Comparison of ENCODE assay signal across 25 cellular contexts in genomic region chr11:69982675-69983570, GRCh38.
DNase-seq lines count a peak whose midpoint lies in the region; ATAC-seq, FAIRE-seq and TF ChIP-seq lines count a peak whose summit lies in the region.
"Had no signal": no experiment of that assay in that cellular context is flagged by ENCODE, and none has a peak within 500 bp of the region (broad histone marks: within the 10 kb centered on the region; RNA-seq: fewer than 3 reads in every experiment).

No MANE protein-coding gene starts in this region.

- POLR2A ChIA-PET in IMR-90 (lab: Charles Lee; ENCODE audit: unreplicated experiment) (no interaction called here), K562 (lab: Yijun Ruan, JAX) (no interaction called here)

- H3K36me3 ChIP-seq in IMR-90 (ENCODE audit: control insufficient read depth, insufficient read depth, low read length) (no peaks in the 10 kb centered on the region), K562 (ENCODE audit: control insufficient read depth, insufficient read depth, low read length) (no peaks in the 10 kb centered on the region), liver (ENCODE audit: control insufficient read depth in 4 of 4, insufficient read depth in 3 of 4, low read depth in 1 of 4, low read length in 3 of 4) (no peaks in the 10 kb centered on the region), testis (ENCODE audit: low read depth, missing control alignments) (no peaks in the 10 kb centered on the region), lower lobe of right lung (no peaks in the 10 kb centered on the region), right atrium auricular region (no peaks in the 10 kb centered on the region)

- peak overlapping the region; percentile 80 for H3K18ac ChIP-seq in IMR-90 (ENCODE audit: low read depth, low read length)

- DNase-seq in Ammon's horn (ENCODE audit: low spot score) (peak; percentile 4), IMR-90 (no peak), K562 (ENCODE audit: extremely low read depth in 1 of 4, low spot score in 3 of 4) (peak in 3 of 4 experiments; percentile 40 to 48 (median 47)), testis (no peak), lower lobe of right lung (no peak), right atrium auricular region (ENCODE audit: low spot score) (no peak)
- DNase-seq: activated CD8-positive, alpha-beta T cell treated with anti-CD3 and anti-CD28 coated beads for 36 hours; activated effector memory CD4-positive, alpha-beta T cell treated with Interleukin-2 at 50 U/mL for 16 hours; activated naive CD8-positive, alpha-beta T cell treated with anti-CD3 and anti-CD28 coated beads, Interleukin-2, amount 10 ng/mL, durations not matched to agents 7 days and 5 days; caudate nucleus; DND-41; dorsolateral prefrontal cortex; naive thymus-derived CD8-positive, alpha-beta T cell; NCI-H1048; NCI-H187; NCI-H2171 treated with DMSO at 0.1 percent for 48 hours; NCI-H524 treated with DMSO at 0.1 percent for 48 hours had no signal

- no peak for TF ChIP-seq POLR2A in IMR-90 (IDR thresholded peaks at IDR 0.05; ENCODE audit: low read depth, low read length)
- TF ChIP-seq POLR2A in K562 (conservative IDR thresholded peaks at IDR 0.05): no peak
- no peak for TF ChIP-seq POLR2A in testis (IDR thresholded peaks at IDR 0.05)

- peak overlapping the region; percentile 51; the same call in 1 of the 3 replicates for H2BK15ac ChIP-seq in IMR-90 (ENCODE audit: low read depth, low read length)

- peak overlapping the region; percentile 93 for H2AK5ac ChIP-seq in IMR-90 (ENCODE audit: low read depth, low read length)

- intact Hi-C loops in IMR-90 (cut with micrococcal nuclease) (no loop called here), K562 (cut with micrococcal nuclease) (no loop called here), testis (cut with DNase I; ENCODE audit: low total_unique reads) (no loop called here), lower lobe of right lung (cut with DNase I) (no loop called here)

- peak overlapping the region; percentile 57 for H3K14ac ChIP-seq in IMR-90 (replicated peaks; ENCODE audit: low read depth, low read length)

- 76% methylated on average over 10 of the region's 20 CpGs; no CpG with 5 or more reads in 1 of the 2 experiments for WGBS in IMR-90 (ENCODE audit: extremely low coverage in 2 of 2, insufficient read length in 1 of 2), 2 experiments
- 44% methylated on average over 20 of the region's 20 CpGs for WGBS in K562 (ENCODE audit: insufficient coverage, low coverage, missing lambda C conversion rate)
- 68% methylated on average over 20 of the region's 20 CpGs for WGBS in liver
- 82 to 92% methylated on average over 19 to 20 of the region's 20 CpGs for WGBS in testis, 2 donors

- peaks cover 30% of the 10 kb centered on the region for H3K4me1 ChIP-seq in IMR-90 (ENCODE audit: control insufficient read depth, insufficient read depth, low read length)
- H3K4me1 ChIP-seq in K562 (replicated peaks in 1 of 2; ENCODE audit: control insufficient read depth in 2 of 2, insufficient read depth in 2 of 2, low read length in 2 of 2): peaks cover 27 to 55% of the 10 kb centered on the region in 2 experiments; a peak in 4 of 5 replicates
- H3K4me1 ChIP-seq in liver (ENCODE audit: control insufficient read depth in 4 of 4, insufficient read depth in 4 of 4, low read length in 3 of 4): peaks cover 4 to 64% (median 47%) of the 10 kb centered on the region in 4 donors
- no peaks in the 10 kb centered on the region for H3K4me1 ChIP-seq in testis
- H3K4me1 ChIP-seq in lower lobe of right lung: peaks cover 16% of the 10 kb centered on the region
- peaks cover 0 to 24% of the 10 kb centered on the region in 2 donors for H3K4me1 ChIP-seq in right atrium auricular region

- dilution Hi-C loops in IMR-90 (cut with HindIII; ENCODE audit: low sequenced_read_pairs, unreplicated experiment): no loop called here

- TF ChIP-seq EP300 in K562 (IDR thresholded peaks at IDR 0.05; ENCODE audit: low read length): no peak

- H3K79me1 ChIP-seq in IMR-90 (ENCODE audit: low read depth in 1 of 2, low read length in 2 of 2): peaks cover 0 to 24% of the 10 kb centered on the region in 2 experiments; a peak in 2 of 4 replicates

- no peaks in the 10 kb centered on the region for H3K9me3 ChIP-seq in IMR-90 (ENCODE audit: control insufficient read depth, insufficient read depth, low read length)
- no peaks in the 10 kb centered on the region for H3K9me3 ChIP-seq in K562 (replicated peaks; ENCODE audit: control insufficient read depth, insufficient read depth, low read depth, low read length)
- no peaks in the 10 kb centered on the region for H3K9me3 ChIP-seq in liver (ENCODE audit: control insufficient read depth in 4 of 4, low read length in 3 of 4)
- no peaks in the 10 kb centered on the region for H3K9me3 ChIP-seq in testis
- no peaks in the 10 kb centered on the region for H3K9me3 ChIP-seq in lower lobe of right lung
- no peaks in the 10 kb centered on the region for H3K9me3 ChIP-seq in right atrium auricular region

- H3K9me1 ChIP-seq in IMR-90 (ENCODE audit: insufficient read depth, low read length) (peaks cover 21% of the 10 kb centered on the region), K562 (ENCODE audit: control insufficient read depth, insufficient read depth, low read length) (no peaks in the 10 kb centered on the region)

- H4K91ac ChIP-seq in IMR-90 (ENCODE audit: insufficient read depth, low read depth, low read length): peak overlapping the region; percentile 92

- TF ChIP-seq CTCF in IMR-90 (conservative IDR thresholded peaks at IDR 0.05; ENCODE audit: low read depth, low read length) (no peak), K562 (IDR thresholded peaks at IDR 0.05 in 2 of 3, conservative IDR thresholded peaks at IDR 0.05 in 1 of 3; ENCODE audit: insufficient read depth in 2 of 3, low read depth in 1 of 3, low read length in 3 of 3) (no peak), liver (IDR thresholded peaks at IDR 0.05; ENCODE audit: low read depth, low read length, missing input control) (no peak), testis (IDR thresholded peaks at IDR 0.05) (no peak), lower lobe of right lung (IDR thresholded peaks at IDR 0.05) (no peak), right atrium auricular region (IDR thresholded peaks at IDR 0.05) (no peak)

- H3K4me2 ChIP-seq in IMR-90 (ENCODE audit: low read depth, low read length): no peak overlapping the region
- H3K4me2 ChIP-seq in K562 (ENCODE audit: insufficient read depth, low read length): no peak overlapping the region

- H3K9ac ChIP-seq in IMR-90 (ENCODE audit: low read depth, low read length) (0 out of 2 replicates have a peak overlapping the region, but pooled peaks have one; percentile 18), K562 (ENCODE audit: insufficient read depth in 1 of 2, low read depth in 2 of 2, low read length in 2 of 2) (no peak overlapping the region; a peak in 1 of 4 replicates), liver (ENCODE audit: low read depth in 1 of 2, low read length in 2 of 2) (no peak overlapping the region)

- H2AFZ ChIP-seq in IMR-90 (replicated peaks; ENCODE audit: low read length, poor library complexity) (peak overlapping the region; percentile 69), K562 (ENCODE audit: low read depth, low read length) (no peak overlapping the region)

- peak; percentile 70 for FAIRE-seq in K562 (lab: Jason Lieb, UNC)
- FAIRE-seq: astrocyte, endothelial cell of umbilical vein, islet of Langerhans had no signal

- peak overlapping the region; percentile 4 to 80; a peak in 3 of 4 replicates for H4K8ac ChIP-seq in IMR-90 (ENCODE audit: low read depth in 2 of 2, low read length in 2 of 2)

- peak overlapping the region; percentile 48; the same call in 1 of the 2 replicates for H3K23ac ChIP-seq in IMR-90 (ENCODE audit: low read depth, low read length)

- H2BK5ac ChIP-seq in IMR-90 (ENCODE audit: low read depth, low read length, poor library complexity, severe bottlenecking): peak overlapping the region; percentile 48

- H3K27ac ChIP-seq in IMR-90 (ENCODE audit: insufficient read depth, low read length): peak overlapping the region; percentile 85
- no peak overlapping the region for H3K27ac ChIP-seq in K562 (ENCODE audit: extremely low read depth, low read depth, low read length)
- peak overlapping the region; percentile 40 to 52 for H3K27ac ChIP-seq in liver (ENCODE audit: low read depth in 1 of 2, low read length in 2 of 2)
- H3K27ac ChIP-seq in testis: no peak overlapping the region
- no peak overlapping the region for H3K27ac ChIP-seq in lower lobe of right lung
- no peak overlapping the region for H3K27ac ChIP-seq in right atrium auricular region
- H3K27ac ChIP-seq: SK-N-MC, skin epidermis had no signal

- BruUV-seq in IMR-90 (replicated peaks; lab: Mats Ljungman, UMichigan): no TSS peak
- no TSS peak for BruUV-seq in K562 (replicated peaks; lab: Mats Ljungman, UMichigan)

- in situ Hi-C loops in IMR-90 (cut with MboI; ENCODE audit: low sequenced_read_pairs): no loop called here
- in situ Hi-C loops in K562 (cut with MboI): no loop called here

- H3K27me3 ChIP-seq in IMR-90 (ENCODE audit: control insufficient read depth, insufficient read depth, low read length) (no peaks in the 10 kb centered on the region), K562 (ENCODE audit: control insufficient read depth in 2 of 2, insufficient read depth in 2 of 2, low read length in 2 of 2) (peaks cover 6 to 14% of the 10 kb centered on the region in 2 experiments; a peak in 3 of 5 replicates), liver (ENCODE audit: control insufficient read depth in 4 of 4, insufficient read depth in 4 of 4, low read length in 3 of 4) (no peaks in the 10 kb centered on the region), testis (no peaks in the 10 kb centered on the region), lower lobe of right lung (ENCODE audit: low read depth) (peaks cover 59% of the 10 kb centered on the region), right atrium auricular region (peaks cover 0 to 11% of the 10 kb centered on the region in 2 donors)

- peak overlapping the region; percentile 81 for H3K4ac ChIP-seq in IMR-90 (ENCODE audit: low read depth, low read length)

- ATAC-seq in IMR-90 (ENCODE audit: low read depth): peak; percentile 4; the same call in 1 of the 2 replicates
- no peak for ATAC-seq in K562
- no peak for ATAC-seq in lower lobe of right lung
- no peak for ATAC-seq in GM21619 (IDR thresholded peaks at IDR 0.05; ENCODE audit: unreplicated experiment)
- ATAC-seq: activated CD8-positive, alpha-beta T cell treated with anti-CD3 and anti-CD28 coated beads for 36 hours; left ventricle myocardium superior; naive thymus-derived CD8-positive, alpha-beta T cell had no signal

- H3K79me2 ChIP-seq in K562 (ENCODE audit: control insufficient read depth, insufficient read depth, low read length): no peaks in the 10 kb centered on the region

- H4K20me1 ChIP-seq in IMR-90 (ENCODE audit: insufficient read depth, low read length) (no peaks in the 10 kb centered on the region), K562 (replicated peaks; ENCODE audit: control insufficient read depth, insufficient read depth, low read length) (peaks cover 3% of the 10 kb centered on the region; the same call in 1 of the 2 replicates)

- peak overlapping the region; percentile 75 for H2AK9ac ChIP-seq in IMR-90 (replicated peaks; ENCODE audit: low read depth, low read length, poor library complexity)

- CTCF ChIA-PET in IMR-90 (lab: Yijun Ruan, JAX): interaction anchor here (0.9 to 1.1 kb wide), 2 partner anchors 23 to 213 kb away, joined by 3 to 4 read pairs; no protein-coding TSS in a partner anchor
- CTCF ChIA-PET in K562 (lab: Yijun Ruan, JAX; ENCODE audit: low intra/inter-chr PET ratio): no interaction called here

- TF ChIP-seq RAD21 in IMR-90 (IDR thresholded peaks at IDR 0.05; ENCODE audit: low read length) (no peak), K562 (CRISPR knock-in tag; conservative IDR thresholded peaks at IDR 0.05 in 1 of 2, IDR thresholded peaks at IDR 0.05 in 1 of 2) (no peak), liver (IDR thresholded peaks at IDR 0.05) (peak in 1 of 2 donors; percentile 42)

- H3K4me3 ChIP-seq in IMR-90 (ENCODE audit: insufficient read depth, low read depth, low read length): no peak overlapping the region
- no peak overlapping the region for H3K4me3 ChIP-seq in K562
- H3K4me3 ChIP-seq in liver (ENCODE audit: low read depth in 1 of 3, low read length in 3 of 3): no peak overlapping the region
- H3K4me3 ChIP-seq in testis: no peak overlapping the region
- H3K4me3 ChIP-seq in lower lobe of right lung: no peak overlapping the region
- no peak overlapping the region for H3K4me3 ChIP-seq in right atrium auricular region
- H3K4me3 ChIP-seq: dorsolateral prefrontal cortex, SK-N-MC, skin epidermis had no signal

- H2BK20ac ChIP-seq in IMR-90 (ENCODE audit: low read depth, low read length): peak overlapping the region; percentile 81

- peak overlapping the region; percentile 81 for H4K5ac ChIP-seq in IMR-90 (ENCODE audit: low read depth, low read length)

- peak overlapping the region; percentile 86 for H2BK120ac ChIP-seq in IMR-90 (ENCODE audit: low read depth, low read length)

- H3K56ac ChIP-seq in IMR-90 (ENCODE audit: extremely low read depth, insufficient read depth, low read length): peak overlapping the region; percentile 45; the same call in 1 of the 2 replicates

Comparison
In these comparisons a context has a peak if more than half of its experiments do, and no peak if none do; other contexts are left out.
1. DNase-seq: peak in Ammon's horn (single experiment) and K562 (3 of 4); none in IMR-90 (single experiment), testis (single experiment), lower lobe of right lung (single experiment) and right atrium auricular region (single experiment).
2. H3K27ac ChIP-seq: peak in IMR-90 (single experiment) and liver (2 of 2); none in K562 (single experiment), testis (0 of 2), lower lobe of right lung (single experiment) and right atrium auricular region (0 of 2).